In genomic region chr3:38345879-38346583, GRCh38 we compare ENCODE assay signal across 8 cellular contexts. TPM values are rescaled to one million over a fixed set of nuclear protein-coding genes. Genes with fewer than 3 reads are reported as not detected.
DNase-seq lines count a peak whose midpoint lies in the region; ATAC-seq and TF ChIP-seq lines count a peak whose summit lies in the region.

No MANE protein-coding gene starts in this region.

- peaks cover 3% of the 10 kb centered on the region for H3K4me1 Mint-ChIP-seq in CD8-positive, alpha-beta T cell (ENCODE audit: low read depth)
- H3K4me1 Mint-ChIP-seq in activated T-helper 2 cell treated with anti-CD3 and anti-CD28 coated beads, Interferon-gamma antibody, Interleukin-2, Interleukin-4, amounts not matched to agents 10 μg/mL and 5 μg/mL and 100 μg/mL, durations not matched to agents 14 hours and 24 hours and 36 hours (ENCODE audit: low read depth), result peaks cover 8% of the 10 kb centered on the region

- CTCF ChIA-PET in CD8-positive, alpha-beta T cell (lab: Charles Lee), result interaction anchor here (0.7 to 6.6 kb wide), 49 partner anchors 9 to 685 kb away, joined by 3 to 168 read pairs (median 6); partner anchors contain the start of genes ACVR2B, DLEC1 and EXOG

- TF ChIP-seq CTCF in CD8-positive, alpha-beta T cell (IDR thresholded peaks at IDR 0.05), result no peak
- no peak for TF ChIP-seq CTCF in liver (IDR thresholded peaks at IDR 0.05; ENCODE audit: low read depth, low read length, missing input control)

- no peak for DNase-seq in CD8-positive, alpha-beta T cell
- DNase-seq in activated T-helper 2 cell treated with anti-CD3 and anti-CD28 coated beads, Interferon-gamma antibody, Interleukin-2, Interleukin-4, amounts not matched to agents 10 μg/mL and 5 μg/mL and 100 μg/mL, durations not matched to agents 14 hours and 24 hours and 36 hours (ENCODE audit: low spot score), result no peak
- DNase-seq in stimulated activated CD4-positive, alpha-beta T cell treated with anti-CD3 and anti-CD28 coated beads, Interleukin-4, amount 100 ng/mL, for 1 hour, result no peak
- DNase-seq in NCI-H2171 (lab: John Stamatoyannopoulos, UW) (no peak), SIG-M5 (lab: John Stamatoyannopoulos, UW) (no peak)

- peak overlapping the region; percentile 83 for H3K4me3 ChIP-seq in CD8-positive, alpha-beta T cell (ENCODE audit: low read depth, low read length)
- peak overlapping the region in 1 of 3 donors; percentile 96 for H3K4me3 ChIP-seq in liver (ENCODE audit: low read depth in 1 of 3, low read length in 3 of 3)

- H3K4me1 ChIP-seq in CD8-positive, alpha-beta T cell (ENCODE audit: insufficient read depth, low read length), result no peaks in the 10 kb centered on the region
- H3K4me1 ChIP-seq in liver (ENCODE audit: control insufficient read depth in 4 of 4, insufficient read depth in 4 of 4, low read length in 3 of 4), result peaks cover 9 to 41% (median 30%) of the 10 kb centered on the region in 4 donors

- H3K4me3 Mint-ChIP-seq in CD8-positive, alpha-beta T cell, result peak overlapping the region; percentile 85
- peak overlapping the region; percentile 78 for H3K4me3 Mint-ChIP-seq in activated T-helper 2 cell treated with anti-CD3 and anti-CD28 coated beads, Interferon-gamma antibody, Interleukin-2, Interleukin-4, amounts not matched to agents 10 μg/mL and 5 μg/mL and 100 μg/mL, durations not matched to agents 14 hours and 24 hours and 36 hours (ENCODE audit: low read depth)

- TF ChIP-seq RAD21 in liver (IDR thresholded peaks at IDR 0.05), result no peak

- no peak for ATAC-seq in CD8-positive, alpha-beta T cell
- ATAC-seq in HG02571 (IDR thresholded peaks at IDR 0.05; ENCODE audit: unreplicated experiment), result peak; percentile 26
- no peak for ATAC-seq in HG03469 (IDR thresholded peaks at IDR 0.05; ENCODE audit: unreplicated experiment)

- H3K36me3 Mint-ChIP-seq in CD8-positive, alpha-beta T cell, result no peaks in the 10 kb centered on the region
- H3K36me3 Mint-ChIP-seq in activated T-helper 2 cell treated with anti-CD3 and anti-CD28 coated beads, Interferon-gamma antibody, Interleukin-2, Interleukin-4, amounts not matched to agents 10 μg/mL and 5 μg/mL and 100 μg/mL, durations not matched to agents 14 hours and 24 hours and 36 hours (ENCODE audit: low read depth), result no peaks in the 10 kb centered on the region

- peaks cover 3% of the 10 kb centered on the region for H3K27me3 Mint-ChIP-seq in CD8-positive, alpha-beta T cell (ENCODE audit: low read depth)
- peaks cover 3% of the 10 kb centered on the region for H3K27me3 Mint-ChIP-seq in activated T-helper 2 cell treated with anti-CD3 and anti-CD28 coated beads, Interferon-gamma antibody, Interleukin-2, Interleukin-4, amounts not matched to agents 10 μg/mL and 5 μg/mL and 100 μg/mL, durations not matched to agents 14 hours and 24 hours and 36 hours (ENCODE audit: low read depth)

- WGBS in liver, result 50% methylated on average over 9 of the region's 9 CpGs

- H3K27ac ChIP-seq in CD8-positive, alpha-beta T cell (ENCODE audit: low read depth, low read length), result no peak overlapping the region
- H3K27ac ChIP-seq in liver (ENCODE audit: low read depth in 1 of 2, low read length in 2 of 2), result peak overlapping the region; percentile 65 to 92

- intact Hi-C loops in CD8-positive, alpha-beta T cell (cut with DNase I, micrococcal nuclease), result loop anchor here (1.0 to 10.0 kb wide), 7 partner anchors 133 to 309 kb away; partner anchors contain the start of genes EXOG (in 1 of the 2) and OXSR1 (in 1 of the 2)
- intact Hi-C loops in activated T-helper 2 cell treated with anti-CD3 and anti-CD28 coated beads, Interferon-gamma antibody, Interleukin-2, Interleukin-4, amounts not matched to agents 10 μg/mL and 5 μg/mL and 100 μg/mL, durations not matched to agents 14 hours and 24 hours and 36 hours (cut with micrococcal nuclease), result loop anchor here (2.0 kb wide), 5 partner anchors 107 to 227 kb away; partner anchors contain the start of genes ACAA1 and ACVR2B

- no peaks in the 10 kb centered on the region for H3K36me3 ChIP-seq in CD8-positive, alpha-beta T cell (ENCODE audit: insufficient read depth, low read length)
- peaks cover 0 to 3% (median 0%) of the 10 kb centered on the region in 4 donors for H3K36me3 ChIP-seq in liver (ENCODE audit: control insufficient read depth in 4 of 4, insufficient read depth in 3 of 4, low read depth in 1 of 4, low read length in 3 of 4)

- H3K27me3 ChIP-seq in CD8-positive, alpha-beta T cell (ENCODE audit: insufficient read depth, low read length), result no peaks in the 10 kb centered on the region
- H3K27me3 ChIP-seq in liver (ENCODE audit: control insufficient read depth in 4 of 4, insufficient read depth in 4 of 4, low read length in 3 of 4), result no peaks in the 10 kb centered on the region

- H3K27ac Mint-ChIP-seq in CD8-positive, alpha-beta T cell, result no peak overlapping the region
- H3K27ac Mint-ChIP-seq in activated T-helper 2 cell treated with anti-CD3 and anti-CD28 coated beads, Interferon-gamma antibody, Interleukin-2, Interleukin-4, amounts not matched to agents 10 μg/mL and 5 μg/mL and 100 μg/mL, durations not matched to agents 14 hours and 24 hours and 36 hours, result peak overlapping the region; percentile 66

- H3K9me3 Mint-ChIP-seq in CD8-positive, alpha-beta T cell, result no peaks in the 10 kb centered on the region
- no peaks in the 10 kb centered on the region for H3K9me3 Mint-ChIP-seq in activated T-helper 2 cell treated with anti-CD3 and anti-CD28 coated beads, Interferon-gamma antibody, Interleukin-2, Interleukin-4, amounts not matched to agents 10 μg/mL and 5 μg/mL and 100 μg/mL, durations not matched to agents 14 hours and 24 hours and 36 hours

- no peak overlapping the region for H3K9ac ChIP-seq in liver (ENCODE audit: low read depth in 1 of 2, low read length in 2 of 2)

- POLR2A ChIA-PET in CD8-positive, alpha-beta T cell (lab: Charles Lee), result interaction anchor here (1.4 to 2.9 kb wide), 2 partner anchors 107 to 109 kb away, joined by 5 to 11 read pairs; no protein-coding TSS in a partner anchor

- no peaks in the 10 kb centered on the region for H3K9me3 ChIP-seq in CD8-positive, alpha-beta T cell (ENCODE audit: low read length)
- H3K9me3 ChIP-seq in liver (ENCODE audit: control insufficient read depth in 4 of 4, low read length in 3 of 4), result no peaks in the 10 kb centered on the region

TF ChIP-seq in liver, 16 proteins besides CTCF, POLR2A, EP300 and RAD21:
- TF ChIP-seq SP1 (IDR thresholded peaks at IDR 0.05) (no peak), NR2F2 (IDR thresholded peaks at IDR 0.05) (no peak), REST (IDR thresholded peaks at IDR 0.05) (no peak), ATF3 (IDR thresholded peaks at IDR 0.05) (no peak), FOXA1 (IDR thresholded peaks at IDR 0.05) (no peak), EGR1 (IDR thresholded peaks at IDR 0.05; ENCODE audit: low read depth in 2 of 2) (no peak), TAF1 (conservative IDR thresholded peaks at IDR 0.05) (no peak), YY1 (IDR thresholded peaks at IDR 0.05) (no peak), GABPA (IDR thresholded peaks at IDR 0.05 in 1 of 2, conservative IDR thresholded peaks at IDR 0.05 in 1 of 2) (no peak), HNF4G (IDR thresholded peaks at IDR 0.05) (no peak), JUND (IDR thresholded peaks at IDR 0.05) (no peak)
- TF ChIP-seq, protein P1, sequence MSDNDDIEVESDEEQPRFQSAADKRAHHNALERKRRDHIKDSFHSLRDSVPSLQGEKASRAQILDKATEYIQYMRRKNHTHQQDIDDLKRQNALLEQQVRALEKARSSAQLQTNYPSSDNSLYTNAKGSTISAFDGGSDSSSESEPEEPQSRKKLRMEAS (IDR thresholded peaks at IDR 0.05), result no peak

RNA-seq across cellular contexts. Expression of gene XYLB, which starts 0.6 kb away (rescaled TPM):
- total RNA-seq in CD8-positive, alpha-beta T cell, result under 1 TPM; 0.47 to 0.52 TPM
- total RNA-seq in activated T-helper 2 cell treated with anti-CD3 and anti-CD28 coated beads, Interferon-gamma antibody, Interleukin-2, Interleukin-4, amounts not matched to agents 10 μg/mL and 5 μg/mL and 100 μg/mL, durations not matched to agents 14 hours and 24 hours and 36 hours, result 8.6 and 11.8 TPM in 2 replicates
- total RNA-seq in liver, result 10 to 100 TPM; 14.2 to 51.5 TPM
- polyA plus RNA-seq in liver, result 10 to 100 TPM; 14.6 to 21.4 TPM
